15 cellular contexts compared by ENCODE assay signal in genomic region chr17:72345083-72345482, GRCh38.
"Had no signal": no experiment of that assay in that cellular context is flagged by ENCODE, and none has a peak within 500 bp of the region (broad histone marks: within the 10 kb centered on the region; RNA-seq: fewer than 3 reads in every experiment).

No MANE protein-coding gene starts in this region.

- H3K9me3 ChIP-seq: ovary, right atrium auricular region, tibial artery, upper lobe of right lung had no signal

- H3K4me1 ChIP-seq: right atrium auricular region, tibial artery, upper lobe of right lung had no signal

- H3K9me3 Mint-ChIP-seq: dendritic cell treated with granulocyte-macrophage colony-stimulating factor and Interleukin-4, amounts not matched to agents 40 ng/mL and 50 ng/mL, for 4 days; natural killer cell; neural crest cell; stimulated activated naive CD8-positive, alpha-beta T cell treated with anti-CD3 and anti-CD28 coated beads, Interleukin-15, Interleukin-2, amounts not matched to agents 100 ng/mL and 50 ng/mL, for 24 hours had no signal

- H3K27ac ChIP-seq: hepatocyte, ovary, right atrium auricular region, tibial artery, upper lobe of right lung had no signal

- H3K27ac Mint-ChIP-seq: dendritic cell treated with granulocyte-macrophage colony-stimulating factor and Interleukin-4, amounts not matched to agents 40 ng/mL and 50 ng/mL, for 4 days; natural killer cell; stimulated activated effector memory CD8-positive, alpha-beta T cell treated with anti-CD3 and anti-CD28 coated beads, Interleukin-12 subunit alpha, Interleukin-12 subunit beta, amount 100 ng/mL, for 72 hours; stimulated activated naive CD8-positive, alpha-beta T cell treated with anti-CD3 and anti-CD28 coated beads, Interleukin-15, Interleukin-2, amounts not matched to agents 100 ng/mL and 50 ng/mL, for 24 hours had no signal

- H3K4me3 ChIP-seq: hepatocyte, ovary, right atrium auricular region, smooth muscle cell, tibial artery, upper lobe of right lung had no signal

- H3K4me1 Mint-ChIP-seq: natural killer cell; stimulated activated effector memory CD8-positive, alpha-beta T cell treated with anti-CD3 and anti-CD28 coated beads, Interleukin-12 subunit alpha, Interleukin-12 subunit beta, amount 100 ng/mL, for 72 hours had no signal

- H3K4me3 Mint-ChIP-seq: dendritic cell treated with granulocyte-macrophage colony-stimulating factor and Interleukin-4, amounts not matched to agents 40 ng/mL and 50 ng/mL, for 4 days; natural killer cell; neural crest cell; stimulated activated effector memory CD8-positive, alpha-beta T cell treated with anti-CD3 and anti-CD28 coated beads, Interleukin-12 subunit alpha, Interleukin-12 subunit beta, amount 100 ng/mL, for 72 hours; stimulated activated naive CD8-positive, alpha-beta T cell treated with anti-CD3 and anti-CD28 coated beads, Interleukin-15, Interleukin-2, amounts not matched to agents 100 ng/mL and 50 ng/mL, for 24 hours had no signal

- DNase-seq: foreskin melanocyte; head of caudate nucleus; natural killer cell; ovary; stimulated activated CD4-positive, alpha-beta T cell treated with anti-CD3 and anti-CD28 coated beads, Interleukin-4, amount 100 ng/mL, for 1 hour; stimulated activated CD8-positive, alpha-beta memory T cell treated with anti-CD3 and anti-CD28 coated beads, Interleukin-4, amount 100 ng/mL, for 48 hours; tibial artery; upper lobe of right lung had no signal

- H3K36me3 ChIP-seq: ovary, right atrium auricular region, tibial artery, upper lobe of right lung had no signal

- H3K36me3 Mint-ChIP-seq: natural killer cell; stimulated activated effector memory CD8-positive, alpha-beta T cell treated with anti-CD3 and anti-CD28 coated beads, Interleukin-12 subunit alpha, Interleukin-12 subunit beta, amount 100 ng/mL, for 72 hours had no signal

- H3K27me3 Mint-ChIP-seq: dendritic cell treated with granulocyte-macrophage colony-stimulating factor and Interleukin-4, amounts not matched to agents 40 ng/mL and 50 ng/mL, for 4 days had no signal

- ATAC-seq: natural killer cell; stimulated activated effector memory CD8-positive, alpha-beta T cell treated with anti-CD3 and anti-CD28 coated beads, Interleukin-12 subunit alpha, Interleukin-12 subunit beta, amount 100 ng/mL, for 72 hours; upper lobe of right lung had no signal
